8 cellular contexts compared by ENCODE assay signal in the genomic region with DNA sequence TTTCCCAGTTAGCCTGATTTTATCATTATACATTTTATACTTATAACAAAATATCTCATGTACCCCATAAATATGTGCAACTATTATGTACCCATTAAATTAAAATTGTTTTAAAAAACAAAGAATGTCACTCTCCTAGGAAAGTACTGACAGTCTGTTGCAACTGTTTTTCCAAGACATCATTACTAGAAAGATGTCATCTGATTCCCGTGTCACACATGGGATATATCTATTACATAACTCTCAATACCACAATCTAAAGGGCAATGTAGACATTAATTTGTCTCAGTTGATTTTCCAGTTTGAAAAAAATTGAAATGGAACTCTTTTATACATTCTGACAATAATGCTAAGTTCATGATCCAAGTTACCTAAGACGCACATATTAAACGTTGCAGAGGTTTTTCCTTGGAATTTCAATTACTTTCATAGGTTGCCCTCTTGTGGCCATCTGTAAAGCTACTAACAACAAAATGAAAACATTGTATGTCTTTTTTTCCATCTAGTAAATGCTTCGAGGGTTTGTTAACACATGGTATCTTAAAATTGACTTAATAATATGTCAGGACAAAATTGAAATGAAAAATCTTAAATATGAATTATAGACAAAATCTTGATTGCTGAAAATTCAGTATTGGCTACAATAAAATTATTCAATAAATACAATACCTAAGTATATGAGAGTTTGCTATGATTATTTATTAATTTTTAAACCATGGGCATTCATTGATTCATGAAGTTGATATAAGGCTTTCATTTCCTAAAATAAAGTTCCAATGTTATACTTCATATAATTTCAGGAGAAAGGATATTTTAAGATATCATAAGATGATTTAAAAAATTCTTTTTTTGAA.
DNase-seq lines count a peak whose midpoint lies in the region; ATAC-seq and TF ChIP-seq lines count a peak whose summit lies in the region.

No MANE protein-coding gene starts in this region.

- no peak overlapping the region for H3K27ac Mint-ChIP-seq in activated T-helper 1 cell treated with anti-CD3 and anti-CD28 coated beads, Interleukin-12 subunit alpha, Interleukin-12 subunit beta, Interleukin-2, Interleukin-4 antibody, amounts not matched to agents 30 ng/mL and 10 ng/mL and 1 ng/mL, durations not matched to agents 14 hours and 24 hours and 36 hours

- H3K36me3 Mint-ChIP-seq in activated T-helper 1 cell treated with anti-CD3 and anti-CD28 coated beads, Interleukin-12 subunit alpha, Interleukin-12 subunit beta, Interleukin-2, Interleukin-4 antibody, amounts not matched to agents 30 ng/mL and 10 ng/mL and 1 ng/mL, durations not matched to agents 14 hours and 24 hours and 36 hours (ENCODE audit: low read depth), result no peaks in the 10 kb centered on the region

- peak; percentile 43 for TF ChIP-seq CTCF in astrocyte of the cerebellum (IDR thresholded peaks at IDR 0.05; ENCODE audit: low read depth, low read length, missing control alignments)

- in situ Hi-C loops in astrocyte of the cerebellum (cut with HindIII; ENCODE audit: low sequenced_read_pairs), result loop anchor here (10.0 kb wide), 1 partner anchor 163 kb away; no protein-coding TSS in a partner anchor

- H3K27me3 Mint-ChIP-seq in activated T-helper 1 cell treated with anti-CD3 and anti-CD28 coated beads, Interleukin-12 subunit alpha, Interleukin-12 subunit beta, Interleukin-2, Interleukin-4 antibody, amounts not matched to agents 30 ng/mL and 10 ng/mL and 1 ng/mL, durations not matched to agents 14 hours and 24 hours and 36 hours (ENCODE audit: insufficient read depth), result peaks cover 4% of the 10 kb centered on the region

- H3K4me3 Mint-ChIP-seq in activated T-helper 1 cell treated with anti-CD3 and anti-CD28 coated beads, Interleukin-12 subunit alpha, Interleukin-12 subunit beta, Interleukin-2, Interleukin-4 antibody, amounts not matched to agents 30 ng/mL and 10 ng/mL and 1 ng/mL, durations not matched to agents 14 hours and 24 hours and 36 hours, result no peak overlapping the region

- ATAC-seq in GM21360 (IDR thresholded peaks at IDR 0.05; ENCODE audit: unreplicated experiment), result no peak

- peak; percentile 28 to 62 for DNase-seq in NCI-H524 (lab: John Stamatoyannopoulos, UW)
- no peak for DNase-seq in NCI-H524 treated with DMSO at 0.1 percent for 48 hours (lab: John Stamatoyannopoulos, UW)
- peak; percentile 72 for DNase-seq in NCI-H2107 treated with DMSO at 0.1 percent for 48 hours (lab: John Stamatoyannopoulos, UW; ENCODE audit: unreplicated experiment)
- peak; percentile 49 for DNase-seq in astrocyte of the cerebellum (ENCODE audit: low read depth)
- peak; percentile 75 for DNase-seq in kidney glomerular epithelial cell (lab: John Stamatoyannopoulos, UW)
- no peak for DNase-seq in activated CD8-positive, alpha-beta memory T cell treated with anti-CD3 and anti-CD28 coated beads, Interleukin-2, amount 50 U/mL, for 48 hours
- DNase-seq in activated T-helper 1 cell treated with anti-CD3 and anti-CD28 coated beads, Interleukin-12 subunit alpha, Interleukin-12 subunit beta, Interleukin-2, Interleukin-4 antibody, amounts not matched to agents 30 ng/mL and 10 ng/mL and 1 ng/mL, durations not matched to agents 14 hours and 24 hours and 36 hours (ENCODE audit: low spot score), result no peak

- no peak overlapping the region for H3K4me3 ChIP-seq in astrocyte of the cerebellum (ENCODE audit: low read depth, low read length)

- intact Hi-C loops in activated T-helper 1 cell treated with anti-CD3 and anti-CD28 coated beads, Interleukin-12 subunit alpha, Interleukin-12 subunit beta, Interleukin-2, Interleukin-4 antibody, amounts not matched to agents 30 ng/mL and 10 ng/mL and 1 ng/mL, durations not matched to agents 14 hours and 24 hours and 36 hours (cut with micrococcal nuclease), result no loop called here

- no peaks in the 10 kb centered on the region for H3K4me1 Mint-ChIP-seq in activated T-helper 1 cell treated with anti-CD3 and anti-CD28 coated beads, Interleukin-12 subunit alpha, Interleukin-12 subunit beta, Interleukin-2, Interleukin-4 antibody, amounts not matched to agents 30 ng/mL and 10 ng/mL and 1 ng/mL, durations not matched to agents 14 hours and 24 hours and 36 hours (ENCODE audit: low read depth)

- H3K9me3 Mint-ChIP-seq in activated T-helper 1 cell treated with anti-CD3 and anti-CD28 coated beads, Interleukin-12 subunit alpha, Interleukin-12 subunit beta, Interleukin-2, Interleukin-4 antibody, amounts not matched to agents 30 ng/mL and 10 ng/mL and 1 ng/mL, durations not matched to agents 14 hours and 24 hours and 36 hours, result no peaks in the 10 kb centered on the region

Comparison
In these comparisons a context has a peak if more than half of its experiments do, and no peak if none do; other contexts are left out.
1. DNase-seq: peak in NCI-H524 (2 of 2), NCI-H2107 treated with DMSO at 0.1 percent for 48 hours (single experiment), astrocyte of the cerebellum (single experiment) and kidney glomerular epithelial cell (single experiment); none in NCI-H524 treated with DMSO at 0.1 percent for 48 hours (single experiment), activated CD8-positive, alpha-beta memory T cell treated with anti-CD3 and anti-CD28 coated beads, Interleukin-2, amount 50 U/mL, for 48 hours (single experiment) and activated T-helper 1 cell treated with anti-CD3 and anti-CD28 coated beads, Interleukin-12 subunit alpha, Interleukin-12 subunit beta, Interleukin-2, Interleukin-4 antibody, amounts not matched to agents 30 ng/mL and 10 ng/mL and 1 ng/mL, durations not matched to agents 14 hours and 24 hours and 36 hours (single experiment).